ENCODE assay signal across 15 cellular contexts in the genomic region with DNA sequence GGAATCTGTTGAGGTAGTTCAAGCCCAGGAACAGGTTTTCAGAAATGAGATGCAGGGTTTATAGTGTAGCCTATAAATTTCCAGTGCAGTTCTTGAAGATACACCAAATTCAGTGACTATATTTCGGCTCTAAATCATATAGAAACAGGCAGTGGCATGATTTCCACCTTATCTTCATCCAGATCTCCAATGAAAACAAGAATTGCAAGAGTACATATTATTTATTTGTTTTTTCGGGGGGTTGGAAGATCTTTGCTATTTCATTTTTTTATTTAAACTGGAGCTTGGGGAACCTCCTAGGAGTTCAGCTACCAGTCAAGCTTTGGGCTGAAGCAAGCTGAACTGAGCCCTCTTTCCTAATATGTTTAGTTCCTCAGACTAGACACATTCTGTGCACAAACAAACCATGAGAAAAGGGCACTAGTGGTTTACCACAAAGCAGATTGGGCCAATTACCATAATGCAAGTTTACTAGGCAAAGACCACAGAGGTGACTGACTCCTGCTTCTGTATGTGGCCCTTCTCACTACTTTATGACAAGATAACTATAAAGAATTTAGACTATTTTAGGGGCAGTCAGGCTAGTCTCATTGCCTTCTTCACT.
DNase-seq lines count a peak whose midpoint lies in the region; ATAC-seq and TF ChIP-seq lines count a peak whose summit lies in the region.
"Had no signal": no experiment of that assay in that cellular context is flagged by ENCODE, and none has a peak within 500 bp of the region (broad histone marks: within the 10 kb centered on the region; RNA-seq: fewer than 3 reads in every experiment).

No MANE protein-coding gene starts in this region.

- DNase-seq in M059J (ENCODE audit: low read depth) (peak; percentile 74), coronary artery (ENCODE audit: low spot score) (no peak), spleen (no peak), NCI-H146 treated with DMSO at 0.1 percent for 48 hours (lab: John Stamatoyannopoulos, UW; ENCODE audit: unreplicated experiment) (no peak)
- DNase-seq in stimulated activated naive CD8-positive, alpha-beta T cell treated with anti-CD3 and anti-CD28 coated beads, Interleukin-15, Interleukin-2, amounts not matched to agents 100 U/mL and 50 U/mL, for 24 hours = no peak
- DNase-seq: activated CD4-positive, alpha-beta T cell treated with anti-CD3 and anti-CD28 coated beads, Interleukin-2, amount 50 U/mL, for 1 hour; COR-L47; dermis blood vessel endothelial cell; NCI-H1092 treated with DMSO at 0.1 percent for 48 hours; NCI-H526 treated with DMSO at 0.1 percent for 48 hours; occipital lobe; stimulated activated naive CD4-positive, alpha-beta T cell treated with Interleukin-2 at 50 U/mL for 16 hours had no signal

- 74 to 89% (median 83%) methylated on average over 2 of the region's 2 CpGs for WGBS in spleen, 5 donors

- intact Hi-C loops in spleen (cut with DNase I; ENCODE audit: low total_unique reads) = no loop called here

- ATAC-seq in GM19351 (IDR thresholded peaks at IDR 0.05; ENCODE audit: unreplicated experiment) = peak; percentile 73
- no peak for ATAC-seq in stimulated activated naive CD8-positive, alpha-beta T cell treated with anti-CD3 and anti-CD28 coated beads, Interleukin-15, Interleukin-2, amounts not matched to agents 100 U/mL and 50 U/mL, for 24 hours
- no peak for ATAC-seq in HG02884 (IDR thresholded peaks at IDR 0.05; ENCODE audit: unreplicated experiment)

- no peak for TF ChIP-seq POLR2A in spleen (IDR thresholded peaks at IDR 0.05)

- no peaks in the 10 kb centered on the region for H3K36me3 ChIP-seq in spleen
- H3K36me3 ChIP-seq: gastroesophageal sphincter had no signal

- H3K27ac ChIP-seq in coronary artery (peak overlapping the region; percentile 2 to 23), spleen (peak overlapping the region in 7 of 8 donors; percentile 0 to 80 (median 61))

- H3K9me3 ChIP-seq in spleen = no peaks in the 10 kb centered on the region
- H3K9me3 ChIP-seq: gastroesophageal sphincter had no signal

- H3K4me1 ChIP-seq in spleen = peaks cover 0 to 25% (median 8%) of the 10 kb centered on the region in 6 donors

- TF ChIP-seq CTCF in coronary artery (IDR thresholded peaks at IDR 0.05) = no peak
- TF ChIP-seq CTCF in spleen (IDR thresholded peaks at IDR 0.05 in 8 of 11, conservative IDR thresholded peaks at IDR 0.05 in 3 of 11) = no peak

- H3K27me3 ChIP-seq in spleen (replicated peaks in 1 of 7) = no peaks in the 10 kb centered on the region
- H3K27me3 ChIP-seq: gastroesophageal sphincter had no signal

- H3K4me3 ChIP-seq in coronary artery = no peak overlapping the region
- H3K4me3 ChIP-seq in spleen = peak overlapping the region in 1 of 8 donors; percentile 28
- H3K4me3 ChIP-seq: gastroesophageal sphincter had no signal
